7 cellular contexts compared by ENCODE assay signal in the genomic region with DNA sequence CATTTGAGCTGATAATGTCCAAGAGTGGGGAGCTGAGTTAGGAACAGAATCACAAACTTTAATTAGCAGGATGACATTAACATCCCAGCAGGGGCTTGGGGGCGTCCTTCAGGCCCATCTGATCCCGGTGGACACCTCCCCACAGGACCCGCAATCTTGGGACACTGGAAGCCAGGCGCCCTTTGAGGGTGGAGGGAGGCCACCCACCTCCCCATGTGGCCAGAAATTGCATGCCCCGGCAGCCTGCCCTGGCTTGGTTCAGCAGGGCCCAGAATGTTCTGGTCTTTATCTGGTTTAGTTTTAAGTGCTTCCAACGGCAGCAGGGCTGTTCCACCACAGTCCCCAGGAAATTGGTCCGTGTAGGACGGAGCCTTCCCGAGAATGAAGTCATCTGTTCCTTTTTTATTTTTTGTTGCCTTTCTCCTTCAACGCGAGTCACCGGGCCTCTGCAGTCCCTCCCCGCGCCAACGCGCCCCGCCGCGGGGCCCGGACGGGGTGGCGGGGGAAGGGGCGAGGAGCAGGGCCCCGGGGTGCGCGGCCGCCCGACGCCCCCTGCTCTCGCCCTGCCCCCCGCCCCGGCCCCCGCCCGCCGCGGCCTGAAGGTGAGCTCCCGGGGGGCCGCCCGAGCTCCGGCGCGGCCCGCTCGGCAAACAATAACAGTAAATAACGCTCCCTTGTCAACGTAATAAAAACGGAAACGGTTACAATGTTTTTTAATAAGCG.
DNase-seq lines count a peak whose midpoint lies in the region; ATAC-seq and TF ChIP-seq lines count a peak whose summit lies in the region.

No MANE protein-coding gene starts in this region.

- POLR2A ChIA-PET in activated CD4-positive, alpha-beta memory T cell treated with anti-CD3 and anti-CD28 coated beads, Interleukin-2, amount 10 ng/mL, durations not matched to agents 7 days and 5 days (lab: Charles Lee): interaction anchor here (0.6 to 1.4 kb wide), 5 partner anchors 9 to 235 kb away, joined by 3 read pairs; partner anchors contain the start of gene IER5L

- peak overlapping the region; percentile 92 for H3K27ac ChIP-seq in epithelial cell of prostate

- ATAC-seq in HG02610 (IDR thresholded peaks at IDR 0.05; ENCODE audit: unreplicated experiment): peak; percentile 8
- ATAC-seq in stimulated activated effector memory CD8-positive, alpha-beta T cell treated with anti-CD3 and anti-CD28 coated beads, Interleukin-12 subunit alpha, Interleukin-12 subunit beta, amount 100 ng/mL, for 72 hours: peak; percentile 56

- H3K27ac Mint-ChIP-seq in activated CD4-positive, alpha-beta memory T cell treated with anti-CD3 and anti-CD28 coated beads, Interleukin-2, amount 10 ng/mL, durations not matched to agents 7 days and 5 days: peak overlapping the region; percentile 94
- H3K27ac Mint-ChIP-seq in stimulated activated effector memory CD8-positive, alpha-beta T cell treated with anti-CD3 and anti-CD28 coated beads, Interleukin-12 subunit alpha, Interleukin-12 subunit beta, amount 100 ng/mL, for 72 hours: peak overlapping the region; percentile 87

- H3K36me3 Mint-ChIP-seq in activated CD4-positive, alpha-beta memory T cell treated with anti-CD3 and anti-CD28 coated beads, Interleukin-2, amount 10 ng/mL, durations not matched to agents 7 days and 5 days (ENCODE audit: low read depth): peaks cover 11% of the 10 kb centered on the region
- peaks cover 35% of the 10 kb centered on the region for H3K36me3 Mint-ChIP-seq in stimulated activated effector memory CD8-positive, alpha-beta T cell treated with anti-CD3 and anti-CD28 coated beads, Interleukin-12 subunit alpha, Interleukin-12 subunit beta, amount 100 ng/mL, for 72 hours

- TF ChIP-seq CTCF in GM12875 (IDR thresholded peaks at IDR 0.05; ENCODE audit: borderline replicate concordance, insufficient read depth, low read depth, low read length): no peak

- DNase-seq in NCI-H2107 (lab: John Stamatoyannopoulos, UW): peak; percentile 53
- no peak for DNase-seq in activated CD4-positive, alpha-beta memory T cell treated with anti-CD3 and anti-CD28 coated beads, Interleukin-2, amount 10 ng/mL, durations not matched to agents 7 days and 5 days
- DNase-seq in epithelial cell of prostate (ENCODE audit: low read depth, low spot score): no peak
- peak; percentile 69 for DNase-seq in midbrain (lab: John Stamatoyannopoulos, UW)
- DNase-seq in stimulated activated effector memory CD8-positive, alpha-beta T cell treated with anti-CD3 and anti-CD28 coated beads, Interleukin-12 subunit alpha, Interleukin-12 subunit beta, amount 100 ng/mL, for 72 hours (ENCODE audit: low spot score in 2 of 2): peak in 1 of 2 donors; percentile 75

- H3K27me3 Mint-ChIP-seq in activated CD4-positive, alpha-beta memory T cell treated with anti-CD3 and anti-CD28 coated beads, Interleukin-2, amount 10 ng/mL, durations not matched to agents 7 days and 5 days: no peaks in the 10 kb centered on the region

- H3K4me3 ChIP-seq in GM12875 (ENCODE audit: low read depth, low read length): peak overlapping the region; percentile 36

- H3K4me3 Mint-ChIP-seq in activated CD4-positive, alpha-beta memory T cell treated with anti-CD3 and anti-CD28 coated beads, Interleukin-2, amount 10 ng/mL, durations not matched to agents 7 days and 5 days: peak overlapping the region; percentile 74
- peak overlapping the region; percentile 71 for H3K4me3 Mint-ChIP-seq in stimulated activated effector memory CD8-positive, alpha-beta T cell treated with anti-CD3 and anti-CD28 coated beads, Interleukin-12 subunit alpha, Interleukin-12 subunit beta, amount 100 ng/mL, for 72 hours

- CTCF ChIA-PET in activated CD4-positive, alpha-beta memory T cell treated with anti-CD3 and anti-CD28 coated beads, Interleukin-2, amount 10 ng/mL, durations not matched to agents 7 days and 5 days (lab: Charles Lee): interaction anchor here (0.9 kb wide), 2 partner anchors 29 to 211 kb away, joined by 3 read pairs; no protein-coding TSS in a partner anchor

- peaks cover 12% of the 10 kb centered on the region for H3K9me3 Mint-ChIP-seq in activated CD4-positive, alpha-beta memory T cell treated with anti-CD3 and anti-CD28 coated beads, Interleukin-2, amount 10 ng/mL, durations not matched to agents 7 days and 5 days
- peaks cover 11% of the 10 kb centered on the region for H3K9me3 Mint-ChIP-seq in stimulated activated effector memory CD8-positive, alpha-beta T cell treated with anti-CD3 and anti-CD28 coated beads, Interleukin-12 subunit alpha, Interleukin-12 subunit beta, amount 100 ng/mL, for 72 hours

- peaks cover 25% of the 10 kb centered on the region for H3K4me1 Mint-ChIP-seq in activated CD4-positive, alpha-beta memory T cell treated with anti-CD3 and anti-CD28 coated beads, Interleukin-2, amount 10 ng/mL, durations not matched to agents 7 days and 5 days
- peaks cover 29% of the 10 kb centered on the region for H3K4me1 Mint-ChIP-seq in stimulated activated effector memory CD8-positive, alpha-beta T cell treated with anti-CD3 and anti-CD28 coated beads, Interleukin-12 subunit alpha, Interleukin-12 subunit beta, amount 100 ng/mL, for 72 hours

Comparison
In these comparisons a context has a peak if more than half of its experiments do, and no peak if none do; other contexts are left out.
1. DNase-seq: peak in NCI-H2107 (single experiment) and midbrain (single experiment); none in activated CD4-positive, alpha-beta memory T cell treated with anti-CD3 and anti-CD28 coated beads, Interleukin-2, amount 10 ng/mL, durations not matched to agents 7 days and 5 days (single experiment) and epithelial cell of prostate (single experiment).